ENCODE assay signal across 12 cellular contexts in genomic region chr18:23146861-23147469, GRCh38.
"Had no signal": no experiment of that assay in that cellular context is flagged by ENCODE, and none has a peak within 500 bp of the region (broad histone marks: within the 10 kb centered on the region; RNA-seq: fewer than 3 reads in every experiment).

No MANE protein-coding gene starts in this region.

- H3K4me3 Mint-ChIP-seq: activated naive CD8-positive, alpha-beta T cell treated with anti-CD3 and anti-CD28 coated beads for 36 hours; activated T-cell treated with anti-CD3 and anti-CD28 coated beads, Interleukin-2, amount 50 U/mL, for 4 hours; T-helper 17 cell had no signal

- ATAC-seq: activated CD4-positive, CD25-positive, alpha-beta regulatory T cell treated with anti-CD3 and anti-CD28 coated beads, Interleukin-2, amount 50 U/mL, for 24 hours; activated T-cell treated with anti-CD3 and anti-CD28 coated beads, Interleukin-2, amount 50 U/mL, for 4 hours; esophagus mucosa; left colon; T-helper 17 cell had no signal

- DNase-seq: activated CD4-positive, alpha-beta T cell treated with anti-CD3 and anti-CD28 coated beads, Interleukin-2, amount 50 U/mL, for 48 hours; activated gamma-delta T cell treated with Interleukin-2 at 50 U/mL for 16 hours; activated naive CD8-positive, alpha-beta T cell treated with anti-CD3 and anti-CD28 coated beads for 36 hours; activated T-cell treated with anti-CD3 and anti-CD28 coated beads, Interleukin-2, amount 50 U/mL, for 4 hours; left colon; mesenchymal stem cell; T-helper 17 cell; upper lobe of left lung had no signal

- H3K36me3 ChIP-seq: upper lobe of left lung had no signal

- H3K27me3 ChIP-seq: upper lobe of left lung had no signal

- H3K27ac ChIP-seq: upper lobe of left lung had no signal

- H3K27ac Mint-ChIP-seq: activated naive CD8-positive, alpha-beta T cell treated with anti-CD3 and anti-CD28 coated beads for 36 hours; T-helper 17 cell had no signal

- H3K27me3 Mint-ChIP-seq: activated naive CD8-positive, alpha-beta T cell treated with anti-CD3 and anti-CD28 coated beads for 36 hours had no signal

- H3K9me3 Mint-ChIP-seq: activated naive CD8-positive, alpha-beta T cell treated with anti-CD3 and anti-CD28 coated beads for 36 hours; activated T-cell treated with anti-CD3 and anti-CD28 coated beads, Interleukin-2, amount 50 U/mL, for 4 hours had no signal

- FAIRE-seq: bronchial epithelial cell, endometrium had no signal

- H3K4me3 ChIP-seq: upper lobe of left lung had no signal

- H3K9me3 ChIP-seq: upper lobe of left lung had no signal
